ENCODE assay signal across 1 cellular context in the genomic region with DNA sequence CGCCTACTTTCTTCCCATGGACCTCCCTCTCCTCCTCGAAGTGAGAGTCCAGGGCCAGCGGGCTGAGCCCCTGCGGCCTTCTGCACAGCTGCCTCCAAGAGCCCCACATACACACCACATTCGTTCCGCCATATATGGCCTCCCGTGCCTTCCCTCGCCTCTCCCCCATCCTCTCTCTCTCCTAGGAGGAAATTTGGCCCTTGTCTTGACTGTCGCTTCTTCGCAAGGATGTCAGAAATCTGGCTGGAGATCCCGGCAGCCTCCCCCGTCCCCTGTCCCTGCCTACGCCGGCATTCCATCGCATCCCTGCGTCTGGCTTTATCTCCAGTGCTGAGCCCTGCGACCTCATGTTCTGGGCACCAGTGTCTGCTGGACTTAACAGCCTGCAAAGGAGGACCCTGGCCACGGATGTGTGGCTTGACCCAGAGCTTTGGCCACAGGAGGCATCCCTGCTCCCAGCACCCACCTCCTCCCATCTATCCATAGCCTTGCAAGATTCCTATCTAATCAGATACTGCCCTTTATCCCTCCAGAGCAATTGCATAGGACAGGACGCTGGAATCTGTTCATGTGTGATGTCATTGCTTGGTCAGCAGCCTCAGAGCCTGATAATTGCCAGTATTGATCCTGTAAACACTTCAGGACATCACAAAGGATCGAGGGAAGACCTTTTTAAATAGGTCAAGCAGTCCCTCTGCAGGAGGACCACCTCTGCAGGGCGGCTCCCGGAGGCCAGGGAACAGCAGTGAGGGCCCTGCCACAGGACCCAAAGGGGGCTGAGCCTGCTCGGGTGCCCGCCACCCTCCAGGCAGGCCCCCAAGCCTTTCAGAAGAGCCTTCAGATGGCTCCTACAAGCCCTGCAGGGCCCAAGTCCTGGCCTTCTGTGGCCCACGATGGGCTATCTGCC.
TF ChIP-seq lines count a peak whose summit lies in the region.

No MANE protein-coding gene starts in this region.

TF ChIP-seq in H1, 55 proteins besides CTCF, POLR2A, EP300 and RAD21 (continued from another document):
- TF ChIP-seq KDM1A (IDR thresholded peaks at IDR 0.05; ENCODE audit: borderline replicate concordance, low read length): no peak
- no peak for TF ChIP-seq RBBP5 (IDR thresholded peaks at IDR 0.05; ENCODE audit: borderline replicate concordance, low read depth, low read length)
- TF ChIP-seq, protein P1, sequence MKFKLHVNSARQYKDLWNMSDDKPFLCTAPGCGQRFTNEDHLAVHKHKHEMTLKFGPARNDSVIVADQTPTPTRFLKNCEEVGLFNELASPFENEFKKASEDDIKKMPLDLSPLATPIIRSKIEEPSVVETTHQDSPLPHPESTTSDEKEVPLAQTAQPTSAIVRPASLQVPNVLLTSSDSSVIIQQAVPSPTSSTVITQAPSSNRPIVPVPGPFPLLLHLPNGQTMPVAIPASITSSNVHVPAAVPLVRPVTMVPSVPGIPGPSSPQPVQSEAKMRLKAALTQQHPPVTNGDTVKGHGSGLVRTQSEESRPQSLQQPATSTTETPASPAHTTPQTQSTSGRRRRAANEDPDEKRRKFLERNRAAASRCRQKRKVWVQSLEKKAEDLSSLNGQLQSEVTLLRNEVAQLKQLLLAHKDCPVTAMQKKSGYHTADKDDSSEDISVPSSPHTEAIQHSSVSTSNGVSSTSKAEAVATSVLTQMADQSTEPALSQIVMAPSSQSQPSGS (IDR thresholded peaks at IDR 0.05; ENCODE audit: low read length): no peak
